ENCODE assay signal across 2 cellular contexts in the genomic region with DNA sequence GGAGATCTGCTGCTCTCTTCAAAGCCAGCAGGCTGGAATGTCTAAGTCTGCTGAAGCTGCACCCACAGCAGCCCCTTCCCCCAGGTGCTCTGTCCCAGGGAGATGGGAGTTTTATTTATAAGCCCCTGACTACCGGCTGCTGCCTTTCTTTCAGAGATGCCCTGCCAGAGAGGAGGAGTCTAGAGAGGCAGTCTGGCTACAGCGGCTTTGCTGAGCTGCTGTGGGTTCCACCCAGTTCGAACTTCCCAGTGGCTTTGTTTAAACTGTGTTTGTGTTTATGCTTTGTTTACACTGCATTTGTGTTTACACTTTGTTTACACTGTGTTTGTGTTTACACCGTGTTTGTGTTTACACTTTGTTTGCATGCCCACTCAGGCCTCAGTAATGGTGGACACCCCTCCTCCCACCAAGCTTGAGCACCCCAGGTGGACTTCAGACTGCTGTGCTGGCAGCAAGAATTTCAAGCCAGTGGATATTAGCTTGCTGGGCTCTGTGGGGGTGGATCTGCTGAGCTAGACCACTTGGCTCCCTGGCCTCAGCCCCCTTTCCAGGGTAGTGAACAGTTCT. TPM values are rescaled to one million over a fixed set of nuclear protein-coding genes. Genes with fewer than 3 reads are reported as not detected.
"Had no signal": no experiment of that assay in that cellular context is flagged by ENCODE, and none has a peak within 500 bp of the region (broad histone marks: within the 10 kb centered on the region; RNA-seq: fewer than 3 reads in every experiment).

No MANE protein-coding gene starts in this region.

RNA-seq across cellular contexts. Expression of a gene that starts 45.4 kb away (rescaled TPM):
- total RNA-seq: H1, H9 had no signal
